ENCODE assay signal across 21 cellular contexts in genomic region chr1:19388980-19389379, GRCh38.
DNase-seq lines count a peak whose midpoint lies in the region; ATAC-seq, FAIRE-seq and TF ChIP-seq lines count a peak whose summit lies in the region.
"Had no signal": no experiment of that assay in that cellular context is flagged by ENCODE, and none has a peak within 500 bp of the region (broad histone marks: within the 10 kb centered on the region; RNA-seq: fewer than 3 reads in every experiment).

No MANE protein-coding gene starts in this region.

- no peak overlapping the region for H3K4me3 ChIP-seq in ACC112 (ENCODE audit: low read depth, low read length)
- H3K4me3 ChIP-seq in kidney (ENCODE audit: low read length in 2 of 2), result no peak overlapping the region
- H3K4me3 ChIP-seq: dorsolateral prefrontal cortex, HAP-1 had no signal

- TF ChIP-seq CTCF in CD4-positive, alpha-beta T cell (IDR thresholded peaks at IDR 0.05), result no peak
- no peak for TF ChIP-seq CTCF in kidney (IDR thresholded peaks at IDR 0.05; ENCODE audit: borderline replicate concordance, extremely low read depth, insufficient read depth)

- no peak overlapping the region for H3K4me3 Mint-ChIP-seq in CD4-positive, alpha-beta T cell
- H3K4me3 Mint-ChIP-seq in activated T-helper 17 cell treated with anti-CD3 and anti-CD28 coated beads, Interleukin-2, amount 50 U/mL, for 72 hours, result peak overlapping the region; percentile 89
- H3K4me3 Mint-ChIP-seq: WTC11 had no signal

- CTCF ChIA-PET in CD4-positive, alpha-beta T cell (lab: Charles Lee), result interaction anchor here (1.4 kb wide), 1 partner anchor 193 kb away, joined by 7 read pairs; no protein-coding TSS in a partner anchor

- no peak overlapping the region for H2AFZ ChIP-seq in ACC112 (ENCODE audit: low read length, unreplicated experiment)

- no peaks in the 10 kb centered on the region for H3K9me3 Mint-ChIP-seq in CD4-positive, alpha-beta T cell
- no peaks in the 10 kb centered on the region for H3K9me3 Mint-ChIP-seq in activated T-helper 17 cell treated with anti-CD3 and anti-CD28 coated beads, Interleukin-2, amount 50 U/mL, for 72 hours

- no peak for FAIRE-seq in kidney (lab: Jason Lieb, UNC)
- FAIRE-seq: G401.6 had no signal

- no peaks in the 10 kb centered on the region for H3K27me3 ChIP-seq in ACC112 (ENCODE audit: insufficient read depth, low read length)
- H3K27me3 ChIP-seq in CD4-positive, alpha-beta T cell (ENCODE audit: control insufficient read depth, insufficient read depth, low read length), result no peaks in the 10 kb centered on the region
- H3K27me3 ChIP-seq: dorsolateral prefrontal cortex had no signal

- H3K79me2 ChIP-seq in ACC112 (ENCODE audit: control insufficient read depth, insufficient read depth, low read length, unreplicated experiment), result peaks cover 84% of the 10 kb centered on the region

- peaks cover 12% of the 10 kb centered on the region for H3K36me3 ChIP-seq in ACC112 (ENCODE audit: insufficient read depth, low read length)
- H3K36me3 ChIP-seq in kidney (ENCODE audit: control insufficient read depth in 1 of 2, insufficient read depth in 2 of 2, low read length in 2 of 2), result peaks cover 7 to 11% of the 10 kb centered on the region in 2 donors

- H3K4me1 Mint-ChIP-seq in CD4-positive, alpha-beta T cell (ENCODE audit: low read depth), result peaks cover 80% of the 10 kb centered on the region
- peaks cover 35% of the 10 kb centered on the region for H3K4me1 Mint-ChIP-seq in activated T-helper 17 cell treated with anti-CD3 and anti-CD28 coated beads, Interleukin-2, amount 50 U/mL, for 72 hours

- POLR2A ChIA-PET in CD4-positive, alpha-beta T cell (lab: Charles Lee), result no interaction called here

- H3K27ac ChIP-seq in ACC112 (ENCODE audit: low read depth, low read length) (peak overlapping the region; percentile 14; the same call in 1 of the 2 replicates), kidney (ENCODE audit: low read depth in 2 of 2, low read length in 2 of 2) (no peak overlapping the region)
- no peak overlapping the region for H3K27ac ChIP-seq in CD4-positive, alpha-beta T cell (ENCODE audit: low read depth, low read length)
- H3K27ac ChIP-seq: epithelial cell of prostate had no signal

- ATAC-seq in CD4-positive, alpha-beta T cell (ENCODE audit: poor library complexity), result no peak
- no peak for ATAC-seq in activated T-helper 17 cell treated with anti-CD3 and anti-CD28 coated beads, Interleukin-2, amount 50 U/mL, for 72 hours (replicated peaks)
- no peak for ATAC-seq in GM19455 (IDR thresholded peaks at IDR 0.05; ENCODE audit: unreplicated experiment)
- ATAC-seq in GM19351 (IDR thresholded peaks at IDR 0.05; ENCODE audit: unreplicated experiment), result no peak
- ATAC-seq: left lobe of liver, WTC11 had no signal

- H3K9me3 ChIP-seq in CD4-positive, alpha-beta T cell (ENCODE audit: control insufficient read depth, low read length), result no peaks in the 10 kb centered on the region
- H3K9me3 ChIP-seq in kidney (ENCODE audit: control insufficient read depth in 1 of 2, low read length in 2 of 2), result no peaks in the 10 kb centered on the region
- H3K9me3 ChIP-seq: HAP-1 had no signal

- intact Hi-C loops in CD4-positive, alpha-beta T cell (cut with DNase I, micrococcal nuclease), result no loop called here
- intact Hi-C loops in kidney (cut with DNase I), result no loop called here

- peaks cover 45% of the 10 kb centered on the region for H3K4me1 ChIP-seq in ACC112 (ENCODE audit: control insufficient read depth, insufficient read depth, low read length, unreplicated experiment)
- H3K4me1 ChIP-seq in kidney (ENCODE audit: control insufficient read depth in 1 of 2, insufficient read depth in 1 of 2, low read depth in 1 of 2, low read length in 2 of 2), result peaks cover 23 to 26% of the 10 kb centered on the region in 2 donors
- H3K4me1 ChIP-seq: HAP-1 had no signal

- peak overlapping the region; percentile 94 for H3K27ac Mint-ChIP-seq in CD4-positive, alpha-beta T cell
- peak overlapping the region; percentile 61 for H3K27ac Mint-ChIP-seq in activated T-helper 17 cell treated with anti-CD3 and anti-CD28 coated beads, Interleukin-2, amount 50 U/mL, for 72 hours

- H3K27me3 Mint-ChIP-seq in CD4-positive, alpha-beta T cell, result no peaks in the 10 kb centered on the region
- H3K27me3 Mint-ChIP-seq in activated T-helper 17 cell treated with anti-CD3 and anti-CD28 coated beads, Interleukin-2, amount 50 U/mL, for 72 hours, result no peaks in the 10 kb centered on the region

- no peak overlapping the region for H3K9ac ChIP-seq in kidney (ENCODE audit: low read length in 2 of 2)

- peaks cover 45% of the 10 kb centered on the region for H3K36me3 Mint-ChIP-seq in CD4-positive, alpha-beta T cell (ENCODE audit: low read depth)
- peaks cover 21% of the 10 kb centered on the region for H3K36me3 Mint-ChIP-seq in activated T-helper 17 cell treated with anti-CD3 and anti-CD28 coated beads, Interleukin-2, amount 50 U/mL, for 72 hours (ENCODE audit: low read depth)

- no peak for DNase-seq in CD4-positive, alpha-beta T cell
- DNase-seq in kidney (peak; percentile 20), medulla oblongata (ENCODE audit: extremely low spot score) (no peak), NCI-H748 (lab: John Stamatoyannopoulos, UW; ENCODE audit: unreplicated experiment) (no peak)
- DNase-seq: activated effector memory CD4-positive, alpha-beta T cell treated with Interleukin-2 at 50 U/mL for 16 hours; amniotic stem cell; caudate nucleus; dorsolateral prefrontal cortex; NCI-H1436 treated with DMSO at 0.1 percent for 48 hours; NCI-H2171 treated with DMSO at 0.1 percent for 48 hours; NCI-H774; OCI-M1 had no signal
